ENCODE assay signal across 17 cellular contexts in the genomic region with DNA sequence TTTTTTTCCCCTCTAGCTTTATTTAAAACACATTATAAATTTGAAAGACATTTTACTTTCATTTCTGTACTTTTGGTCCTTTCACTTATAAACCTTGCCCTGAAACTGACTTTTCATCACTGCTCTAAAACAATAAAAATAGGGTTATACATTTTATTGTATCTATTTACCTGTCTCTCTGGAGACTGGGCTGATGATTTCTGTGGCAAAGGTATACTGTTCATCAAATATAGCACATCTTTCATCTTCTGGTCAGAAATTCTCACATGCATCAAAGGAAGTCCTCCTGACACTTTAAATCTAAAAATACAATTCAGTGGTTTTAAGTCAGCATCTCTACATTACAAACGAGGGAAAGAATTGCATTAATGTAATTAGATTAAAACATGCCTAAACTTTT.
DNase-seq lines count a peak whose midpoint lies in the region; ATAC-seq and TF ChIP-seq lines count a peak whose summit lies in the region.
"Had no signal": no experiment of that assay in that cellular context is flagged by ENCODE, and none has a peak within 500 bp of the region (broad histone marks: within the 10 kb centered on the region; RNA-seq: fewer than 3 reads in every experiment).

No MANE protein-coding gene starts in this region.

- no peak overlapping the region for H3K4me3 ChIP-seq in heart left ventricle
- no peak overlapping the region for H3K4me3 ChIP-seq in MM.1S (ENCODE audit: low read length)
- H3K4me3 ChIP-seq: A549, BLaER1, PC-9, SJCRH30 had no signal

- peaks cover 0 to 91% (median 71%) of the 10 kb centered on the region in 9 donors for H3K36me3 ChIP-seq in heart left ventricle
- no peaks in the 10 kb centered on the region; the same call in none of the 2 replicates for H3K36me3 ChIP-seq in MM.1S (replicated peaks; ENCODE audit: insufficient read depth, low read length)

- peaks cover 98% of the 10 kb centered on the region for H3K36me3 Mint-ChIP-seq in stimulated activated effector memory CD8-positive, alpha-beta T cell treated with anti-CD3 and anti-CD28 coated beads, Interleukin-12 subunit alpha, Interleukin-12 subunit beta, amount 100 ng/mL, for 72 hours

- no peak for TF ChIP-seq POLR2A in heart left ventricle (IDR thresholded peaks at IDR 0.05)

- H3K4me2 ChIP-seq in MM.1S (ENCODE audit: low read depth, low read length): peak overlapping the region; percentile 40
- H3K4me2 ChIP-seq: A549, BLaER1, KMS-11, PC-9 had no signal

- H3K4me1 ChIP-seq in heart left ventricle: peaks cover 0 to 20% (median 2%) of the 10 kb centered on the region in 12 donors
- H3K4me1 ChIP-seq in MM.1S (ENCODE audit: low read length): peaks cover 36% of the 10 kb centered on the region
- H3K4me1 ChIP-seq: A549, BLaER1, SJCRH30 had no signal

- no peaks in the 10 kb centered on the region for H3K9me2 ChIP-seq in MM.1S (replicated peaks; ENCODE audit: insufficient read depth, low read length)

- no peak overlapping the region for H3K4me3 Mint-ChIP-seq in stimulated activated effector memory CD8-positive, alpha-beta T cell treated with anti-CD3 and anti-CD28 coated beads, Interleukin-12 subunit alpha, Interleukin-12 subunit beta, amount 100 ng/mL, for 72 hours

- H3K9ac ChIP-seq in MM.1S (ENCODE audit: low read length): peak overlapping the region; percentile 1; the same call in 1 of the 2 replicates
- H3K9ac ChIP-seq: BLaER1, KMS-11 had no signal

- no peaks in the 10 kb centered on the region for H4K20me1 ChIP-seq in MM.1S (ENCODE audit: insufficient read depth, low read length)
- H4K20me1 ChIP-seq: BLaER1 had no signal

- DNase-seq in heart left ventricle (no peak), Right ventricle myocardium superior (no peak), MM.1S (peak; percentile 34), left colon (no peak)
- DNase-seq in stimulated activated effector memory CD8-positive, alpha-beta T cell treated with anti-CD3 and anti-CD28 coated beads, Interleukin-12 subunit alpha, Interleukin-12 subunit beta, amount 100 ng/mL, for 72 hours (ENCODE audit: low spot score in 2 of 2): no peak
- DNase-seq in activated T-cell treated with anti-CD3 and anti-CD28 coated beads, Interleukin-2, amount 50 U/mL, for 1 hour: no peak
- DNase-seq: DND-41, NCI-H187, NCI-H2107, NCI-H2227 treated with DMSO at 0.1 percent for 48 hours had no signal

- 18 to 44% (median 23%) methylated on average over 1 of the region's 1 CpG for WGBS in heart left ventricle, 4 donors

- no peaks in the 10 kb centered on the region for H3K79me2 ChIP-seq in MM.1S (ENCODE audit: low read length)

- TF ChIP-seq CTCF in heart left ventricle (IDR thresholded peaks at IDR 0.05): no peak
- no peak for TF ChIP-seq CTCF in MM.1S (IDR thresholded peaks at IDR 0.05; ENCODE audit: low read length)

- H3K27ac ChIP-seq in heart left ventricle (peak overlapping the region in 7 of 12 donors; percentile 2 to 31 (median 24)), MM.1S (ENCODE audit: low read length) (peak overlapping the region; percentile 52; the same call in 1 of the 2 replicates)
- H3K27ac ChIP-seq: A549, BLaER1, KMS-11, PC-9, RWPE1, SJCRH30 had no signal

- H3K9me3 Mint-ChIP-seq in stimulated activated effector memory CD8-positive, alpha-beta T cell treated with anti-CD3 and anti-CD28 coated beads, Interleukin-12 subunit alpha, Interleukin-12 subunit beta, amount 100 ng/mL, for 72 hours: no peaks in the 10 kb centered on the region

- peaks cover 14% of the 10 kb centered on the region for H3K4me1 Mint-ChIP-seq in stimulated activated effector memory CD8-positive, alpha-beta T cell treated with anti-CD3 and anti-CD28 coated beads, Interleukin-12 subunit alpha, Interleukin-12 subunit beta, amount 100 ng/mL, for 72 hours

- intact Hi-C loops in heart left ventricle (cut with DNase I): loop anchor here in 2 of 10 donors (5.0 to 10.0 kb wide), 2 partner anchors 57 to 91 kb away; partner anchors contain the start of genes C2CD4A (in 1 of the 2) and VPS13C (in 1 of the 2)
- intact Hi-C loops in Right ventricle myocardium superior (cut with DNase I): no loop called here
- intact Hi-C loops in left colon (cut with DNase I, micrococcal nuclease): no loop called here

- H3K9me3 ChIP-seq in heart left ventricle: no peaks in the 10 kb centered on the region
- H3K9me3 ChIP-seq in MM.1S (replicated peaks; ENCODE audit: insufficient read depth, low read length): no peaks in the 10 kb centered on the region
- H3K9me3 ChIP-seq: A549, BLaER1, SJCRH30 had no signal

- no peak overlapping the region for H2AFZ ChIP-seq in MM.1S (ENCODE audit: low read length)
- H2AFZ ChIP-seq: PC-9 had no signal

- peak overlapping the region; percentile 85 for H3K27ac Mint-ChIP-seq in stimulated activated effector memory CD8-positive, alpha-beta T cell treated with anti-CD3 and anti-CD28 coated beads, Interleukin-12 subunit alpha, Interleukin-12 subunit beta, amount 100 ng/mL, for 72 hours

- H3F3A ChIP-seq in MM.1S (ENCODE audit: insufficient read depth, low read length): peaks cover 13% of the 10 kb centered on the region

- no peak for ATAC-seq in heart left ventricle
- no peak for ATAC-seq in Right ventricle myocardium superior (ENCODE audit: poor library complexity)
- peak; percentile 75 for ATAC-seq in left colon
- ATAC-seq in stimulated activated effector memory CD8-positive, alpha-beta T cell treated with anti-CD3 and anti-CD28 coated beads, Interleukin-12 subunit alpha, Interleukin-12 subunit beta, amount 100 ng/mL, for 72 hours: no peak
- ATAC-seq in HG02642 (IDR thresholded peaks at IDR 0.05; ENCODE audit: poor library complexity, unreplicated experiment): no peak
- ATAC-seq: A549 had no signal

- H3K27me3 ChIP-seq in heart left ventricle (no peaks in the 10 kb centered on the region), MM.1S (replicated peaks; ENCODE audit: insufficient read depth, low read length) (no peaks in the 10 kb centered on the region)
- H3K27me3 ChIP-seq: BLaER1, SJCRH30 had no signal
